Comparison of ENCODE assay signal across 8 cellular contexts in the genomic region with DNA sequence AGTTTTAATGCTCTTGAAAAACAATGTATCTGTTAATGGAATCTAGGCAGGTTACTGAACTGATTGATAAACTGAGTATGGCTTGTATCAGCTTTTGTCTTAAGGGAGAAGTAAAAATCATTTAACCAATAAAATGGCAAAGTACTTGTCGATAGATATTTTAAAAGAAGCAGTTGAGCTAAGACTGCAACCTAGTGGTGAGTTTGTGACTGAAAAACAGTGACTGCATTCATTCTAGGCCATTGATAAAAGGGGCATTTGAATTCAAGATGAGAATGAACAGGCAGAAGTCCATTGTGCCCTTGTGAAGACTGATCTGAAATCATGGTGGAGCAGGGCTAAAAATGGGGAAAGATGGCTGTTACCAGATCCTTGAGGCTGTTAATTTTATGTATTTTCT. TPM values are rescaled to one million over a fixed set of nuclear protein-coding genes. Genes with fewer than 3 reads are reported as not detected.
A peak's percentile ranks its signal among the peaks of the same experiment; 100 is the strongest.
DNase-seq lines count a peak whose midpoint lies in the region; ATAC-seq and TF ChIP-seq lines count a peak whose summit lies in the region.

No MANE protein-coding gene starts in this region.

- peaks cover 13% of the 10 kb centered on the region for H3K4me1 Mint-ChIP-seq in activated naive CD8-positive, alpha-beta T cell treated with anti-CD3 and anti-CD28 coated beads, Interleukin-2, amount 50 U/mL, for 24 hours
- H3K4me1 Mint-ChIP-seq in activated T-cell treated with anti-CD3 and anti-CD28 coated beads, Interleukin-2, amount 50 U/mL, for 72 hours (ENCODE audit: low read depth): no peaks in the 10 kb centered on the region

- DNase-seq in GM12864 (ENCODE audit: low read depth): peak; percentile 29
- DNase-seq in HCEC 1CT: peak; percentile 24
- peak; percentile 28 for DNase-seq in RPMI7951 (ENCODE audit: low read depth)
- peak; percentile 33 for DNase-seq in germinal center (ENCODE audit: low spot score)
- DNase-seq in activated naive CD8-positive, alpha-beta T cell treated with anti-CD3 and anti-CD28 coated beads, Interleukin-2, amount 50 U/mL, for 24 hours: no peak
- DNase-seq in activated T-cell treated with anti-CD3 and anti-CD28 coated beads, Interleukin-2, amount 50 U/mL, for 72 hours: no peak
- DNase-seq in left ventricle myocardium superior: no peak

- H3K36me3 Mint-ChIP-seq in activated naive CD8-positive, alpha-beta T cell treated with anti-CD3 and anti-CD28 coated beads, Interleukin-2, amount 50 U/mL, for 24 hours (ENCODE audit: low read depth): no peaks in the 10 kb centered on the region
- no peaks in the 10 kb centered on the region for H3K36me3 Mint-ChIP-seq in activated T-cell treated with anti-CD3 and anti-CD28 coated beads, Interleukin-2, amount 50 U/mL, for 72 hours (ENCODE audit: insufficient read depth in 2 of 2)

- no peak overlapping the region for H3K27ac Mint-ChIP-seq in activated naive CD8-positive, alpha-beta T cell treated with anti-CD3 and anti-CD28 coated beads, Interleukin-2, amount 50 U/mL, for 24 hours
- no peak overlapping the region for H3K27ac Mint-ChIP-seq in activated T-cell treated with anti-CD3 and anti-CD28 coated beads, Interleukin-2, amount 50 U/mL, for 72 hours

- intact Hi-C loops in left ventricle myocardium superior (cut with micrococcal nuclease): no loop called here

- H3K4me3 ChIP-seq in GM12864 (ENCODE audit: low read depth, low read length): no peak overlapping the region

- TF ChIP-seq CTCF in GM12864 (IDR thresholded peaks at IDR 0.05; ENCODE audit: low read depth, low read length, missing control alignments): peak; percentile 58

- no peaks in the 10 kb centered on the region for H3K27me3 Mint-ChIP-seq in activated naive CD8-positive, alpha-beta T cell treated with anti-CD3 and anti-CD28 coated beads, Interleukin-2, amount 50 U/mL, for 24 hours
- H3K27me3 Mint-ChIP-seq in activated T-cell treated with anti-CD3 and anti-CD28 coated beads, Interleukin-2, amount 50 U/mL, for 72 hours (ENCODE audit: low read depth): no peaks in the 10 kb centered on the region

- no peaks in the 10 kb centered on the region for H3K9me3 Mint-ChIP-seq in activated naive CD8-positive, alpha-beta T cell treated with anti-CD3 and anti-CD28 coated beads, Interleukin-2, amount 50 U/mL, for 24 hours
- H3K9me3 Mint-ChIP-seq in activated T-cell treated with anti-CD3 and anti-CD28 coated beads, Interleukin-2, amount 50 U/mL, for 72 hours: no peaks in the 10 kb centered on the region

- H3K4me3 Mint-ChIP-seq in activated naive CD8-positive, alpha-beta T cell treated with anti-CD3 and anti-CD28 coated beads, Interleukin-2, amount 50 U/mL, for 24 hours: no peak overlapping the region
- H3K4me3 Mint-ChIP-seq in activated T-cell treated with anti-CD3 and anti-CD28 coated beads, Interleukin-2, amount 50 U/mL, for 72 hours: no peak overlapping the region

- ATAC-seq in activated naive CD8-positive, alpha-beta T cell treated with anti-CD3 and anti-CD28 coated beads, Interleukin-2, amount 50 U/mL, for 24 hours: no peak
- no peak for ATAC-seq in activated T-cell treated with anti-CD3 and anti-CD28 coated beads, Interleukin-2, amount 50 U/mL, for 72 hours (replicated peaks in 1 of 2)
- ATAC-seq in HG03196 (IDR thresholded peaks at IDR 0.05; ENCODE audit: unreplicated experiment) (no peak), left ventricle myocardium superior (no peak)

RNA-seq across cellular contexts. Expression of a gene that starts 59.4 kb away (rescaled TPM):
- not detected in 2 replicates for total RNA-seq in RPMI7951 (2014; rRNA removed; shearing (Covaris generic))
- total RNA-seq in activated T-cell treated with anti-CD3 and anti-CD28 coated beads, Interleukin-2, amount 50 U/mL, for 72 hours: not detected
- total RNA-seq in left ventricle myocardium superior: not detected

Comparison
In these comparisons a context has a peak if more than half of its experiments do, and no peak if none do; other contexts are left out.
1. DNase-seq: peak in GM12864 (single experiment), HCEC 1CT (single experiment), RPMI7951 (single experiment) and germinal center (single experiment); none in activated naive CD8-positive, alpha-beta T cell treated with anti-CD3 and anti-CD28 coated beads, Interleukin-2, amount 50 U/mL, for 24 hours (single experiment), activated T-cell treated with anti-CD3 and anti-CD28 coated beads, Interleukin-2, amount 50 U/mL, for 72 hours (0 of 2) and left ventricle myocardium superior (single experiment).